ENCODE assay signal across 1 cellular context in the genomic region with DNA sequence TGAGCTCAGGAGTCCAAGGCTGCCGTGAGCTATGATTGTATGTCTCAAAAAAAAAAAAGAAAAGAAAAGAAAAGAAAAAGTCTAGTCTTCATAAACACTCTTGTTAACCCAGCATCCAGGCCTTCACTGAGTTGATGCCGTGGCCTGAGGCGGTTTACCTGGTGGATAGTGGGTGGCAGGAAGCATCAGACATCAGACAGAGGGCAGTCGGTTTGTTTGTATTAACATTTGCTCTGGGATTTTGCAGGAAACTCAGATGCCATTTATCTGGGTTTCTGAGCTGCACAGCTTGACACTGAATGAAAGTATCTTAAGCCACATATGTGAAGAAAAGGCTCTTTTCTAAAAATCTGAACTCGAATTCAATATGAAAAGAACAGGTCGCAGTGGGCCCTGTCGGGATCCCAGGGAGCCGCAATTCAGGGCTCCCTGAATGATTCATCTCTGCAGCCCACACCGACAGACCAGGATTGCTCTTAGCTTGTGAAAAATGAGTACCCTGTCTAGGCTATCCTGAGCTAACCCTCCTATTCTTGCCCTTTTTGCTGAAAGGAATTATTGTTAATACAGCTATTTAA.
TF ChIP-seq lines count a peak whose summit lies in the region.

No MANE protein-coding gene starts in this region.

TF ChIP-seq in HepG2, 621 proteins besides CTCF, POLR2A, EP300 and RAD21 (continued from another document and continues in another):
- TF ChIP-seq, protein P1, sequence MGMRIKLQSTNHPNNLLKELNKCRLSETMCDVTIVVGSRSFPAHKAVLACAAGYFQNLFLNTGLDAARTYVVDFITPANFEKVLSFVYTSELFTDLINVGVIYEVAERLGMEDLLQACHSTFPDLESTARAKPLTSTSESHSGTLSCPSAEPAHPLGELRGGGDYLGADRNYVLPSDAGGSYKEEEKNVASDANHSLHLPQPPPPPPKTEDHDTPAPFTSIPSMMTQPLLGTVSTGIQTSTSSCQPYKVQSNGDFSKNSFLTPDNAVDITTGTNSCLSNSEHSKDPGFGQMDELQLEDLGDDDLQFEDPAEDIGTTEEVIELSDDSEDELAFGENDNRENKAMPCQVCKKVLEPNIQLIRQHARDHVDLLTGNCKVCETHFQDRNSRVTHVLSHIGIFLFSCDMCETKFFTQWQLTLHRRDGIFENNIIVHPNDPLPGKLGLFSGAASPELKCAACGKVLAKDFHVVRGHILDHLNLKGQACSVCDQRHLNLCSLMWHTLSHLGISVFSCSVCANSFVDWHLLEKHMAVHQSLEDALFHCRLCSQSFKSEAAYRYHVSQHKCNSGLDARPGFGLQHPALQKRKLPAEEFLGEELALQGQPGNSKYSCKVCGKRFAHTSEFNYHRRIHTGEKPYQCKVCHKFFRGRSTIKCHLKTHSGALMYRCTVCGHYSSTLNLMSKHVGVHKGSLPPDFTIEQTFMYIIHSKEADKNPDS (CRISPR knock-in tag; IDR thresholded peaks at IDR 0.05): no peak
- TF ChIP-seq ZNF550 (CRISPR knock-in tag; IDR thresholded peaks at IDR 0.05; ENCODE audit: borderline replicate concordance) (no peak), TSC22D2 (CRISPR knock-in tag; IDR thresholded peaks at IDR 0.05; ENCODE audit: borderline replicate concordance) (no peak), ZNF3 (CRISPR knock-in tag; IDR thresholded peaks at IDR 0.05) (no peak), FOSL2 (CRISPR knock-in tag; IDR thresholded peaks at IDR 0.05) (0 out of 2 replicates have a peak, but pooled peaks have one; percentile 0), PHF20 (CRISPR knock-in tag; IDR thresholded peaks at IDR 0.05) (peak; percentile 53; the same call in 1 of the 2 replicates), MBD4 (IDR thresholded peaks at IDR 0.05; ENCODE audit: borderline replicate concordance, low read length) (no peak), SMARCC2 (IDR thresholded peaks at IDR 0.05) (no peak), KLF9 (CRISPR knock-in tag; IDR thresholded peaks at IDR 0.05; ENCODE audit: low read depth) (no peak), ZNF230 (CRISPR knock-in tag; IDR thresholded peaks at IDR 0.05) (0 out of 2 replicates have a peak, but pooled peaks have one; percentile 11), KDM1A (CRISPR knock-in tag; IDR thresholded peaks at IDR 0.05) (no peak), MIER2 (CRISPR knock-in tag; IDR thresholded peaks at IDR 0.05) (no peak), ZSCAN31 (CRISPR knock-in tag; IDR thresholded peaks at IDR 0.05; ENCODE audit: low read depth) (no peak), ZNF24 (IDR thresholded peaks at IDR 0.05) (no peak), ZNF335 (CRISPR knock-in tag; IDR thresholded peaks at IDR 0.05) (no peak), HOXA5 (CRISPR knock-in tag; IDR thresholded peaks at IDR 0.05) (no peak), MIXL1 (CRISPR knock-in tag; IDR thresholded peaks at IDR 0.05) (0 out of 2 replicates have a peak, but pooled peaks have one; percentile 7), NCOA2 (CRISPR knock-in tag; IDR thresholded peaks at IDR 0.05) (no peak), ZNF34 (CRISPR knock-in tag; IDR thresholded peaks at IDR 0.05; ENCODE audit: borderline replicate concordance) (no peak)
- TF ChIP-seq, protein P2, sequence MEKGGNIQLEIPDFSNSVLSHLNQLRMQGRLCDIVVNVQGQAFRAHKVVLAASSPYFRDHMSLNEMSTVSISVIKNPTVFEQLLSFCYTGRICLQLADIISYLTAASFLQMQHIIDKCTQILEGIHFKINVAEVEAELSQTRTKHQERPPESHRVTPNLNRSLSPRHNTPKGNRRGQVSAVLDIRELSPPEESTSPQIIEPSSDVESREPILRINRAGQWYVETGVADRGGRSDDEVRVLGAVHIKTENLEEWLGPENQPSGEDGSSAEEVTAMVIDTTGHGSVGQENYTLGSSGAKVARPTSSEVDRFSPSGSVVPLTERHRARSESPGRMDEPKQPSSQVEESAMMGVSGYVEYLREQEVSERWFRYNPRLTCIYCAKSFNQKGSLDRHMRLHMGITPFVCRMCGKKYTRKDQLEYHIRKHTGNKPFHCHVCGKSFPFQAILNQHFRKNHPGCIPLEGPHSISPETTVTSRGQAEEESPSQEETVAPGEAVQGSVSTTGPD (CRISPR knock-in tag; IDR thresholded peaks at IDR 0.05): no peak
- TF ChIP-seq, protein P3, sequence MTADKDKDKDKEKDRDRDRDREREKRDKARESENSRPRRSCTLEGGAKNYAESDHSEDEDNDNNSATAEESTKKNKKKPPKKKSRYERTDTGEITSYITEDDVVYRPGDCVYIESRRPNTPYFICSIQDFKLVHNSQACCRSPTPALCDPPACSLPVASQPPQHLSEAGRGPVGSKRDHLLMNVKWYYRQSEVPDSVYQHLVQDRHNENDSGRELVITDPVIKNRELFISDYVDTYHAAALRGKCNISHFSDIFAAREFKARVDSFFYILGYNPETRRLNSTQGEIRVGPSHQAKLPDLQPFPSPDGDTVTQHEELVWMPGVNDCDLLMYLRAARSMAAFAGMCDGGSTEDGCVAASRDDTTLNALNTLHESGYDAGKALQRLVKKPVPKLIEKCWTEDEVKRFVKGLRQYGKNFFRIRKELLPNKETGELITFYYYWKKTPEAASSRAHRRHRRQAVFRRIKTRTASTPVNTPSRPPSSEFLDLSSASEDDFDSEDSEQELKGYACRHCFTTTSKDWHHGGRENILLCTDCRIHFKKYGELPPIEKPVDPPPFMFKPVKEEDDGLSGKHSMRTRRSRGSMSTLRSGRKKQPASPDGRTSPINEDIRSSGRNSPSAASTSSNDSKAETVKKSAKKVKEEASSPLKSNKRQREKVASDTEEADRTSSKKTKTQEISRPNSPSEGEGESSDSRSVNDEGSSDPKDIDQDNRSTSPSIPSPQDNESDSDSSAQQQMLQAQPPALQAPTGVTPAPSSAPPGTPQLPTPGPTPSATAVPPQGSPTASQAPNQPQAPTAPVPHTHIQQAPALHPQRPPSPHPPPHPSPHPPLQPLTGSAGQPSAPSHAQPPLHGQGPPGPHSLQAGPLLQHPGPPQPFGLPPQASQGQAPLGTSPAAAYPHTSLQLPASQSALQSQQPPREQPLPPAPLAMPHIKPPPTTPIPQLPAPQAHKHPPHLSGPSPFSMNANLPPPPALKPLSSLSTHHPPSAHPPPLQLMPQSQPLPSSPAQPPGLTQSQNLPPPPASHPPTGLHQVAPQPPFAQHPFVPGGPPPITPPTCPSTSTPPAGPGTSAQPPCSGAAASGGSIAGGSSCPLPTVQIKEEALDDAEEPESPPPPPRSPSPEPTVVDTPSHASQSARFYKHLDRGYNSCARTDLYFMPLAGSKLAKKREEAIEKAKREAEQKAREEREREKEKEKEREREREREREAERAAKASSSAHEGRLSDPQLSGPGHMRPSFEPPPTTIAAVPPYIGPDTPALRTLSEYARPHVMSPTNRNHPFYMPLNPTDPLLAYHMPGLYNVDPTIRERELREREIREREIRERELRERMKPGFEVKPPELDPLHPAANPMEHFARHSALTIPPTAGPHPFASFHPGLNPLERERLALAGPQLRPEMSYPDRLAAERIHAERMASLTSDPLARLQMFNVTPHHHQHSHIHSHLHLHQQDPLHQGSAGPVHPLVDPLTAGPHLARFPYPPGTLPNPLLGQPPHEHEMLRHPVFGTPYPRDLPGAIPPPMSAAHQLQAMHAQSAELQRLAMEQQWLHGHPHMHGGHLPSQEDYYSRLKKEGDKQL (CRISPR knock-in tag; IDR thresholded peaks at IDR 0.05; ENCODE audit: low read depth): no peak
- TF ChIP-seq, protein P4, sequence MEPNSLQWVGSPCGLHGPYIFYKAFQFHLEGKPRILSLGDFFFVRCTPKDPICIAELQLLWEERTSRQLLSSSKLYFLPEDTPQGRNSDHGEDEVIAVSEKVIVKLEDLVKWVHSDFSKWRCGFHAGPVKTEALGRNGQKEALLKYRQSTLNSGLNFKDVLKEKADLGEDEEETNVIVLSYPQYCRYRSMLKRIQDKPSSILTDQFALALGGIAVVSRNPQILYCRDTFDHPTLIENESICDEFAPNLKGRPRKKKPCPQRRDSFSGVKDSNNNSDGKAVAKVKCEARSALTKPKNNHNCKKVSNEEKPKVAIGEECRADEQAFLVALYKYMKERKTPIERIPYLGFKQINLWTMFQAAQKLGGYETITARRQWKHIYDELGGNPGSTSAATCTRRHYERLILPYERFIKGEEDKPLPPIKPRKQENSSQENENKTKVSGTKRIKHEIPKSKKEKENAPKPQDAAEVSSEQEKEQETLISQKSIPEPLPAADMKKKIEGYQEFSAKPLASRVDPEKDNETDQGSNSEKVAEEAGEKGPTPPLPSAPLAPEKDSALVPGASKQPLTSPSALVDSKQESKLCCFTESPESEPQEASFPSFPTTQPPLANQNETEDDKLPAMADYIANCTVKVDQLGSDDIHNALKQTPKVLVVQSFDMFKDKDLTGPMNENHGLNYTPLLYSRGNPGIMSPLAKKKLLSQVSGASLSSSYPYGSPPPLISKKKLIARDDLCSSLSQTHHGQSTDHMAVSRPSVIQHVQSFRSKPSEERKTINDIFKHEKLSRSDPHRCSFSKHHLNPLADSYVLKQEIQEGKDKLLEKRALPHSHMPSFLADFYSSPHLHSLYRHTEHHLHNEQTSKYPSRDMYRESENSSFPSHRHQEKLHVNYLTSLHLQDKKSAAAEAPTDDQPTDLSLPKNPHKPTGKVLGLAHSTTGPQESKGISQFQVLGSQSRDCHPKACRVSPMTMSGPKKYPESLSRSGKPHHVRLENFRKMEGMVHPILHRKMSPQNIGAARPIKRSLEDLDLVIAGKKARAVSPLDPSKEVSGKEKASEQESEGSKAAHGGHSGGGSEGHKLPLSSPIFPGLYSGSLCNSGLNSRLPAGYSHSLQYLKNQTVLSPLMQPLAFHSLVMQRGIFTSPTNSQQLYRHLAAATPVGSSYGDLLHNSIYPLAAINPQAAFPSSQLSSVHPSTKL (CRISPR knock-in tag; IDR thresholded peaks at IDR 0.05): 0 out of 2 replicates have a peak, but pooled peaks have one; percentile 4
- TF ChIP-seq, protein P5, sequence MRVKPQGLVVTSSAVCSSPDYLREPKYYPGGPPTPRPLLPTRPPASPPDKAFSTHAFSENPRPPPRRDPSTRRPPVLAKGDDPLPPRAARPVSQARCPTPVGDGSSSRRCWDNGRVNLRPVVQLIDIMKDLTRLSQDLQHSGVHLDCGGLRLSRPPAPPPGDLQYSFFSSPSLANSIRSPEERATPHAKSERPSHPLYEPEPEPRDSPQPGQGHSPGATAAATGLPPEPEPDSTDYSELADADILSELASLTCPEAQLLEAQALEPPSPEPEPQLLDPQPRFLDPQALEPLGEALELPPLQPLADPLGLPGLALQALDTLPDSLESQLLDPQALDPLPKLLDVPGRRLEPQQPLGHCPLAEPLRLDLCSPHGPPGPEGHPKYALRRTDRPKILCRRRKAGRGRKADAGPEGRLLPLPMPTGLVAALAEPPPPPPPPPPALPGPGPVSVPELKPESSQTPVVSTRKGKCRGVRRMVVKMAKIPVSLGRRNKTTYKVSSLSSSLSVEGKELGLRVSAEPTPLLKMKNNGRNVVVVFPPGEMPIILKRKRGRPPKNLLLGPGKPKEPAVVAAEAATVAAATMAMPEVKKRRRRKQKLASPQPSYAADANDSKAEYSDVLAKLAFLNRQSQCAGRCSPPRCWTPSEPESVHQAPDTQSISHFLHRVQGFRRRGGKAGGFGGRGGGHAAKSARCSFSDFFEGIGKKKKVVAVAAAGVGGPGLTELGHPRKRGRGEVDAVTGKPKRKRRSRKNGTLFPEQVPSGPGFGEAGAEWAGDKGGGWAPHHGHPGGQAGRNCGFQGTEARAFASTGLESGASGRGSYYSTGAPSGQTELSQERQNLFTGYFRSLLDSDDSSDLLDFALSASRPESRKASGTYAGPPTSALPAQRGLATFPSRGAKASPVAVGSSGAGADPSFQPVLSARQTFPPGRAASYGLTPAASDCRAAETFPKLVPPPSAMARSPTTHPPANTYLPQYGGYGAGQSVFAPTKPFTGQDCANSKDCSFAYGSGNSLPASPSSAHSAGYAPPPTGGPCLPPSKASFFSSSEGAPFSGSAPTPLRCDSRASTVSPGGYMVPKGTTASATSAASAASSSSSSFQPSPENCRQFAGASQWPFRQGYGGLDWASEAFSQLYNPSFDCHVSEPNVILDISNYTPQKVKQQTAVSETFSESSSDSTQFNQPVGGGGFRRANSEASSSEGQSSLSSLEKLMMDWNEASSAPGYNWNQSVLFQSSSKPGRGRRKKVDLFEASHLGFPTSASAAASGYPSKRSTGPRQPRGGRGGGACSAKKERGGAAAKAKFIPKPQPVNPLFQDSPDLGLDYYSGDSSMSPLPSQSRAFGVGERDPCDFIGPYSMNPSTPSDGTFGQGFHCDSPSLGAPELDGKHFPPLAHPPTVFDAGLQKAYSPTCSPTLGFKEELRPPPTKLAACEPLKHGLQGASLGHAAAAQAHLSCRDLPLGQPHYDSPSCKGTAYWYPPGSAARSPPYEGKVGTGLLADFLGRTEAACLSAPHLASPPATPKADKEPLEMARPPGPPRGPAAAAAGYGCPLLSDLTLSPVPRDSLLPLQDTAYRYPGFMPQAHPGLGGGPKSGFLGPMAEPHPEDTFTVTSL (CRISPR knock-in tag; IDR thresholded peaks at IDR 0.05; ENCODE audit: borderline replicate concordance): no peak
- TF ChIP-seq, protein P6, sequence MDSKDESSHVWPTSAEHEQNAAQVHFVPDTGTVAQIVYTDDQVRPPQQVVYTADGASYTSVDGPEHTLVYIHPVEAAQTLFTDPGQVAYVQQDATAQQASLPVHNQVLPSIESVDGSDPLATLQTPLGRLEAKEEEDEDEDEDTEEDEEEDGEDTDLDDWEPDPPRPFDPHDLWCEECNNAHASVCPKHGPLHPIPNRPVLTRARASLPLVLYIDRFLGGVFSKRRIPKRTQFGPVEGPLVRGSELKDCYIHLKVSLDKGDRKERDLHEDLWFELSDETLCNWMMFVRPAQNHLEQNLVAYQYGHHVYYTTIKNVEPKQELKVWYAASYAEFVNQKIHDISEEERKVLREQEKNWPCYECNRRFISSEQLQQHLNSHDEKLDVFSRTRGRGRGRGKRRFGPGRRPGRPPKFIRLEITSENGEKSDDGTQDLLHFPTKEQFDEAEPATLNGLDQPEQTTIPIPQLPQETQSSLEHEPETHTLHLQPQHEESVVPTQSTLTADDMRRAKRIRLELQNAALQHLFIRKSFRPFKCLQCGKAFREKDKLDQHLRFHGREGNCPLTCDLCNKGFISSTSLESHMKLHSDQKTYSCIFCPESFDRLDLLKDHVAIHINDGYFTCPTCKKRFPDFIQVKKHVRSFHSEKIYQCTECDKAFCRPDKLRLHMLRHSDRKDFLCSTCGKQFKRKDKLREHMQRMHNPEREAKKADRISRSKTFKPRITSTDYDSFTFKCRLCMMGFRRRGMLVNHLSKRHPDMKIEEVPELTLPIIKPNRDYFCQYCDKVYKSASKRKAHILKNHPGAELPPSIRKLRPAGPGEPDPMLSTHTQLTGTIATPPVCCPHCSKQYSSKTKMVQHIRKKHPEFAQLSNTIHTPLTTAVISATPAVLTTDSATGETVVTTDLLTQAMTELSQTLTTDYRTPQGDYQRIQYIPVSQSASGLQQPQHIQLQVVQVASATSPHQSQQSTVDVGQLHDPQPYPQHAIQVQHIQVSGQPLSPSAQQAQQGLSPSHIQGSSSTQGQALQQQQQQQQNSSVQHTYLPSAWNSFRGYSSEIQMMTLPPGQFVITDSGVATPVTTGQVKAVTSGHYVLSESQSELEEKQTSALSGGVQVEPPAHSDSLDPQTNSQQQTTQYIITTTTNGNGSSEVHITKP (CRISPR knock-in tag; IDR thresholded peaks at IDR 0.05; ENCODE audit: low read depth): no peak
